30 cellular contexts compared by ENCODE assay signal in genomic region chr9:36894695-36895310, GRCh38.
"Had no signal": no experiment of that assay in that cellular context is flagged by ENCODE, and none has a peak within 500 bp of the region (broad histone marks: within the 10 kb centered on the region; RNA-seq: fewer than 3 reads in every experiment).

No MANE protein-coding gene starts in this region.

- DNase-seq: activated B cell treated with CpG ODN at 0.5 μM for 24 hours; activated CD4-positive, alpha-beta T cell treated with anti-CD3 and anti-CD28 coated beads, Interleukin-2, amount 50 U/mL, for 1 hour; activated CD8-positive, alpha-beta memory T cell treated with anti-CD3 and anti-CD28 coated beads, Interleukin-2, amount 10 ng/mL, durations not matched to agents 7 days and 5 days; activated CD8-positive, alpha-beta T cell treated with anti-CD3 and anti-CD28 coated beads for 36 hours; activated naive CD4-positive, alpha-beta T cell; activated naive CD8-positive, alpha-beta T cell treated with anti-CD3 and anti-CD28 coated beads for 36 hours; activated T-cell treated with anti-CD3 and anti-CD28 coated beads for 4 hours; activated T-cell treated with anti-CD3 and anti-CD28 coated beads, Interleukin-2, amount 50 U/mL, for 72 hours; adrenal gland; cerebellar nuclear complex; colonic mucosa; effector memory CD4-positive, alpha-beta T cell; erythroblast; gastrocnemius medialis; glutamatergic neuron; left ventricle myocardium superior; naive thymus-derived CD4-positive, alpha-beta T cell; stimulated activated CD4-positive, alpha-beta T cell treated with anti-CD3 and anti-CD28 coated beads, Interleukin-12 subunit alpha, Interleukin-12 subunit beta, amount 100 ng/mL, for 4 hours; stimulated activated CD4-positive, alpha-beta T cell treated with anti-CD3 and anti-CD28 coated beads, Interleukin-4, amount 100 ng/mL, for 1 hour; stimulated activated naive CD8-positive, alpha-beta T cell treated with anti-CD3 and anti-CD28 coated beads, Interleukin-15, amount 100 ng/mL, for 72 hours; thyroid gland; upper lobe of left lung had no signal

- H3K9me3 Mint-ChIP-seq: activated B cell treated with CpG ODN at 0.5 μM for 24 hours; activated CD8-positive, alpha-beta T cell treated with anti-CD3 and anti-CD28 coated beads for 36 hours; activated naive CD8-positive, alpha-beta T cell treated with anti-CD3 and anti-CD28 coated beads for 36 hours; activated T-cell treated with anti-CD3 and anti-CD28 coated beads, Interleukin-2, amount 50 U/mL, for 72 hours; mesothelial cell of epicardium; naive thymus-derived CD4-positive, alpha-beta T cell; stimulated activated naive CD8-positive, alpha-beta T cell treated with anti-CD3 and anti-CD28 coated beads, Interleukin-15, amount 100 ng/mL, for 72 hours; T-helper 2 cell treated with Interferon-gamma antibody and Interleukin-4, amounts not matched to agents 5 μg/mL and 100 μg/mL, for 36 hours had no signal

- H3K27ac Mint-ChIP-seq: activated CD8-positive, alpha-beta memory T cell treated with anti-CD3 and anti-CD28 coated beads, Interleukin-2, amount 10 ng/mL, durations not matched to agents 7 days and 5 days; activated CD8-positive, alpha-beta T cell treated with anti-CD3 and anti-CD28 coated beads for 36 hours; activated naive CD8-positive, alpha-beta T cell treated with anti-CD3 and anti-CD28 coated beads for 36 hours; activated T-cell treated with anti-CD3 and anti-CD28 coated beads, Interleukin-2, amount 50 U/mL, for 72 hours; mesothelial cell of epicardium; naive thymus-derived CD4-positive, alpha-beta T cell; stimulated activated naive CD8-positive, alpha-beta T cell treated with anti-CD3 and anti-CD28 coated beads, Interleukin-15, amount 100 ng/mL, for 72 hours; T-helper 2 cell treated with Interferon-gamma antibody and Interleukin-4, amounts not matched to agents 5 μg/mL and 100 μg/mL, for 36 hours had no signal

- H3K27ac ChIP-seq: adrenal gland, body of pancreas, colonic mucosa, dorsolateral prefrontal cortex, right lobe of liver, skin epidermis, thyroid gland, upper lobe of left lung, vagina had no signal

- H3K4me1 ChIP-seq: adrenal gland, body of pancreas, colonic mucosa, right lobe of liver, thyroid gland, upper lobe of left lung, vagina had no signal

- ATAC-seq: activated CD8-positive, alpha-beta memory T cell treated with anti-CD3 and anti-CD28 coated beads, Interleukin-2, amount 10 ng/mL, durations not matched to agents 7 days and 5 days; activated CD8-positive, alpha-beta T cell treated with anti-CD3 and anti-CD28 coated beads for 36 hours; activated T-cell treated with anti-CD3 and anti-CD28 coated beads, Interleukin-2, amount 50 U/mL, for 72 hours; body of pancreas; gastrocnemius medialis; left ventricle myocardium superior; naive thymus-derived CD4-positive, alpha-beta T cell; right lobe of liver; stimulated activated naive CD8-positive, alpha-beta T cell treated with anti-CD3 and anti-CD28 coated beads, Interleukin-15, amount 100 ng/mL, for 72 hours had no signal

- H3K4me3 Mint-ChIP-seq: activated B cell treated with CpG ODN at 0.5 μM for 24 hours; activated CD8-positive, alpha-beta memory T cell treated with anti-CD3 and anti-CD28 coated beads, Interleukin-2, amount 10 ng/mL, durations not matched to agents 7 days and 5 days; activated CD8-positive, alpha-beta T cell treated with anti-CD3 and anti-CD28 coated beads for 36 hours; activated naive CD8-positive, alpha-beta T cell treated with anti-CD3 and anti-CD28 coated beads for 36 hours; activated T-cell treated with anti-CD3 and anti-CD28 coated beads, Interleukin-2, amount 50 U/mL, for 72 hours; mesothelial cell of epicardium; naive thymus-derived CD4-positive, alpha-beta T cell; stimulated activated naive CD8-positive, alpha-beta T cell treated with anti-CD3 and anti-CD28 coated beads, Interleukin-15, amount 100 ng/mL, for 72 hours; T-helper 2 cell treated with Interferon-gamma antibody and Interleukin-4, amounts not matched to agents 5 μg/mL and 100 μg/mL, for 36 hours had no signal

- FAIRE-seq: islet of Langerhans had no signal

- H3K36me3 Mint-ChIP-seq: activated CD8-positive, alpha-beta memory T cell treated with anti-CD3 and anti-CD28 coated beads, Interleukin-2, amount 10 ng/mL, durations not matched to agents 7 days and 5 days; activated naive CD8-positive, alpha-beta T cell treated with anti-CD3 and anti-CD28 coated beads for 36 hours; mesothelial cell of epicardium; naive thymus-derived CD4-positive, alpha-beta T cell had no signal

- H3K4me1 Mint-ChIP-seq: activated CD8-positive, alpha-beta memory T cell treated with anti-CD3 and anti-CD28 coated beads, Interleukin-2, amount 10 ng/mL, durations not matched to agents 7 days and 5 days; activated naive CD8-positive, alpha-beta T cell treated with anti-CD3 and anti-CD28 coated beads for 36 hours; stimulated activated naive CD8-positive, alpha-beta T cell treated with anti-CD3 and anti-CD28 coated beads, Interleukin-15, amount 100 ng/mL, for 72 hours had no signal

- H3K27me3 ChIP-seq: adrenal gland, body of pancreas, colonic mucosa, gastrocnemius medialis, right lobe of liver, thyroid gland, upper lobe of left lung, vagina had no signal

- H3K9me3 ChIP-seq: adrenal gland, body of pancreas, colonic mucosa, gastrocnemius medialis, right lobe of liver, thyroid gland, upper lobe of left lung, vagina had no signal

- H3K27me3 Mint-ChIP-seq: activated B cell treated with CpG ODN at 0.5 μM for 24 hours; activated naive CD8-positive, alpha-beta T cell treated with anti-CD3 and anti-CD28 coated beads for 36 hours had no signal

- H3K4me3 ChIP-seq: adrenal gland, body of pancreas, colonic mucosa, dorsolateral prefrontal cortex, gastrocnemius medialis, right lobe of liver, skin epidermis, thyroid gland, upper lobe of left lung, vagina had no signal

- H3K36me3 ChIP-seq: adrenal gland, colonic mucosa, gastrocnemius medialis, right lobe of liver, thyroid gland, upper lobe of left lung, vagina had no signal
